8 cellular contexts compared by ENCODE assay signal in genomic region chr11:120612363-120613263, GRCh38.
A peak's percentile ranks its signal among the peaks of the same experiment; 100 is the strongest.
DNase-seq lines count a peak whose midpoint lies in the region; ATAC-seq and TF ChIP-seq lines count a peak whose summit lies in the region.

No MANE protein-coding gene starts in this region.

- TF ChIP-seq POLR2A in erythroblast (IDR thresholded peaks at IDR 0.05; ENCODE audit: low read length) = no peak

- in situ Hi-C loops in G401 (cut with HindIII; ENCODE audit: low sequenced_read_pairs) = no loop called here

- DNase-seq in Daoy (ENCODE audit: low read depth) = peak; percentile 67
- peak; percentile 60 for DNase-seq in dermis blood vessel endothelial cell
- no peak for DNase-seq in Kasumi-1 (lab: John Stamatoyannopoulos, UW)
- DNase-seq in G401 (ENCODE audit: low spot score) = no peak
- DNase-seq in SK-N-DZ (ENCODE audit: low spot score) = no peak
- DNase-seq in erythroblast (lab: John Stamatoyannopoulos, UW) = no peak

- ATAC-seq in GM19397 (IDR thresholded peaks at IDR 0.05; ENCODE audit: unreplicated experiment) (peak; percentile 78), HG03342 (IDR thresholded peaks at IDR 0.05; ENCODE audit: unreplicated experiment) (peak; percentile 87)

Comparison
In these comparisons a context has a peak if more than half of its experiments do, and no peak if none do; other contexts are left out.
1. DNase-seq: peak in Daoy (single experiment) and dermis blood vessel endothelial cell (single experiment); none in Kasumi-1 (0 of 2), G401 (single experiment), SK-N-DZ (single experiment) and erythroblast (0 of 2).